In genomic region chr17:64783556-64784352, GRCh38 we compare ENCODE assay signal across 2 cellular contexts.
TF ChIP-seq lines count a peak whose summit lies in the region.

No MANE protein-coding gene starts in this region.

TF ChIP-seq in HepG2, 621 proteins besides CTCF, POLR2A, EP300 and RAD21:
- no peak for TF ChIP-seq ZNF292 (CRISPR knock-in tag; IDR thresholded peaks at IDR 0.05; ENCODE audit: borderline replicate concordance, low read depth)
- TF ChIP-seq SOX6 (IDR thresholded peaks at IDR 0.05) = no peak
- TF ChIP-seq SOX6 (CRISPR knock-in tag; IDR thresholded peaks at IDR 0.05) = no peak
- no peak for TF ChIP-seq PAX8 (CRISPR knock-in tag; IDR thresholded peaks at IDR 0.05; ENCODE audit: borderline replicate concordance)
- no peak for TF ChIP-seq RBFOX2 (IDR thresholded peaks at IDR 0.05; ENCODE audit: low read depth, low read length)
- TF ChIP-seq GMEB2 (CRISPR knock-in tag; IDR thresholded peaks at IDR 0.05; ENCODE audit: low read depth) = no peak
- no peak for TF ChIP-seq ZNF468 (CRISPR knock-in tag; IDR thresholded peaks at IDR 0.05)
- no peak for TF ChIP-seq MEF2D (CRISPR knock-in tag; IDR thresholded peaks at IDR 0.05)
- TF ChIP-seq ZBTB20 (CRISPR knock-in tag; IDR thresholded peaks at IDR 0.05; ENCODE audit: borderline replicate concordance, low read depth) = no peak
- TF ChIP-seq POLR2AphosphoS2 (IDR thresholded peaks at IDR 0.05; ENCODE audit: low read depth, low read length) = no peak
- no peak for TF ChIP-seq ZFP1 (CRISPR knock-in tag; IDR thresholded peaks at IDR 0.05)
- TF ChIP-seq ZNF550 (CRISPR knock-in tag; IDR thresholded peaks at IDR 0.05; ENCODE audit: borderline replicate concordance) = no peak
- TF ChIP-seq ZNF724P (CRISPR knock-in tag; IDR thresholded peaks at IDR 0.05; ENCODE audit: borderline replicate concordance) = no peak
- no peak for TF ChIP-seq MXD3 (CRISPR knock-in tag; IDR thresholded peaks at IDR 0.05)
- TF ChIP-seq ZNF282 (IDR thresholded peaks at IDR 0.05; ENCODE audit: partially characterized antibody) = no peak
- no peak for TF ChIP-seq ZNF841 (CRISPR knock-in tag; IDR thresholded peaks at IDR 0.05; ENCODE audit: borderline replicate concordance)
- TF ChIP-seq ZNF431 (CRISPR knock-in tag; IDR thresholded peaks at IDR 0.05; ENCODE audit: borderline replicate concordance, low read depth) = no peak

TF ChIP-seq in K562, 482 proteins besides CTCF, POLR2A, EP300 and RAD21:
- TF ChIP-seq ZNF408 (CRISPR knock-in tag; IDR thresholded peaks at IDR 0.05; ENCODE audit: low read depth) (no peak), SFPQ (IDR thresholded peaks at IDR 0.05; ENCODE audit: low read depth, low read length) (no peak), POLR2G (IDR thresholded peaks at IDR 0.05; ENCODE audit: low read depth, low read length) (peak; percentile 44)
